ENCODE assay signal across 11 cellular contexts in genomic region chr6:105608711-105609374, GRCh38.
DNase-seq lines count a peak whose midpoint lies in the region; ATAC-seq, FAIRE-seq and TF ChIP-seq lines count a peak whose summit lies in the region.
"Had no signal": no experiment of that assay in that cellular context is flagged by ENCODE, and none has a peak within 500 bp of the region (broad histone marks: within the 10 kb centered on the region; RNA-seq: fewer than 3 reads in every experiment).

No MANE protein-coding gene starts in this region.

- no peaks in the 10 kb centered on the region for H3K9me3 ChIP-seq in astrocyte (ENCODE audit: insufficient read depth, low read depth, low read length)
- H3K9me3 ChIP-seq in upper lobe of left lung: no peaks in the 10 kb centered on the region
- no peaks in the 10 kb centered on the region for H3K9me3 ChIP-seq in BE2C

- H3K27ac Mint-ChIP-seq in astrocyte (ENCODE audit: unreplicated experiment): peak overlapping the region; percentile 100

- H3K36me3 Mint-ChIP-seq in astrocyte (ENCODE audit: low read depth, unreplicated experiment): no peaks in the 10 kb centered on the region

- no peak for ATAC-seq in upper lobe of left lung (ENCODE audit: low FRiP score in 2 of 2)

- FAIRE-seq in astrocyte (lab: Jason Lieb, UNC): peak; percentile 87

- peaks cover 6% of the 10 kb centered on the region for H3K9me3 Mint-ChIP-seq in astrocyte (ENCODE audit: unreplicated experiment)

- H3K36me3 ChIP-seq in astrocyte (ENCODE audit: insufficient read depth, low read length): no peaks in the 10 kb centered on the region
- H3K36me3 ChIP-seq in upper lobe of left lung: no peaks in the 10 kb centered on the region
- no peaks in the 10 kb centered on the region for H3K36me3 ChIP-seq in BE2C

- no peak for TF ChIP-seq CTCF in astrocyte (IDR thresholded peaks at IDR 0.05; ENCODE audit: insufficient read depth, low read depth, low read length)
- TF ChIP-seq CTCF in upper lobe of left lung (IDR thresholded peaks at IDR 0.05): no peak
- TF ChIP-seq CTCF in BE2C (IDR thresholded peaks at IDR 0.05; ENCODE audit: low read depth, low read length): no peak

- H3K9ac ChIP-seq in astrocyte (ENCODE audit: low read length): peak overlapping the region; percentile 78

- no peak for TF ChIP-seq EP300 in upper lobe of left lung (IDR thresholded peaks at IDR 0.05)

- TF ChIP-seq POLR2A in upper lobe of left lung (IDR thresholded peaks at IDR 0.05): no peak

- WGBS in upper lobe of left lung, 2 donors: 76 to 77% methylated on average over 10 of the region's 10 CpGs

- peak overlapping the region; percentile 98 for H3K27ac ChIP-seq in astrocyte (ENCODE audit: low read depth, low read length)
- H3K27ac ChIP-seq in upper lobe of left lung: peak overlapping the region in 3 of 4 donors; percentile 21 to 81 (median 79)
- H3K27ac ChIP-seq: coronary artery had no signal

- DNase-seq in HS-27A (ENCODE audit: low read depth) (peak; percentile 86), astrocyte (ENCODE audit: low read depth) (peak; percentile 99), iris pigment epithelial cell (ENCODE audit: low read depth) (peak; percentile 95), upper lobe of left lung (no peak), DMS79 (lab: John Stamatoyannopoulos, UW) (no peak), DMS153 (lab: John Stamatoyannopoulos, UW) (no peak), BE2C (no peak)
- DNase-seq: activated CD8-positive, alpha-beta memory T cell treated with anti-CD3 and anti-CD28 coated beads, Interleukin-2, amount 50 U/mL, for 48 hours; NCI-H187; stimulated activated CD4-positive, alpha-beta T cell treated with anti-CD3 and anti-CD28 coated beads, Interleukin-15, amount 100 ng/mL, for 24 hours had no signal

- H3K27me3 ChIP-seq in astrocyte (ENCODE audit: insufficient read depth, low read length) (no peaks in the 10 kb centered on the region), upper lobe of left lung (no peaks in the 10 kb centered on the region), BE2C (no peaks in the 10 kb centered on the region)

- H3K27me3 Mint-ChIP-seq in astrocyte (ENCODE audit: low read depth, unreplicated experiment): no peaks in the 10 kb centered on the region

- H3K4me3 Mint-ChIP-seq in astrocyte (ENCODE audit: unreplicated experiment): peak overlapping the region; percentile 0

- H3K79me2 ChIP-seq in astrocyte (ENCODE audit: insufficient read depth, low read length): no peaks in the 10 kb centered on the region

- H3K4me1 Mint-ChIP-seq in astrocyte (ENCODE audit: low read depth, unreplicated experiment): peaks cover 39% of the 10 kb centered on the region

- H4K20me1 ChIP-seq in astrocyte (ENCODE audit: insufficient read depth, low read length): no peaks in the 10 kb centered on the region

- H3K4me1 ChIP-seq in astrocyte (ENCODE audit: insufficient read depth, low read length): peaks cover 21% of the 10 kb centered on the region
- peaks cover 0 to 8% (median 7%) of the 10 kb centered on the region in 4 donors for H3K4me1 ChIP-seq in upper lobe of left lung
- H3K4me1 ChIP-seq in BE2C: no peaks in the 10 kb centered on the region

- peak overlapping the region; percentile 19 for H2AFZ ChIP-seq in astrocyte (ENCODE audit: low read depth, low read length)

- peak overlapping the region; percentile 72 for H3K4me2 ChIP-seq in astrocyte (ENCODE audit: low read length)

- no peak overlapping the region for H3K4me3 ChIP-seq in astrocyte (ENCODE audit: insufficient read depth, low read depth, low read length)
- H3K4me3 ChIP-seq in upper lobe of left lung: no peak overlapping the region
- no peak overlapping the region for H3K4me3 ChIP-seq in BE2C (ENCODE audit: low read depth, low read length)
- H3K4me3 ChIP-seq: coronary artery had no signal

Comparison
In these comparisons a context has a peak if more than half of its experiments do, and no peak if none do; other contexts are left out.
1. DNase-seq: peak in HS-27A (single experiment), astrocyte (single experiment) and iris pigment epithelial cell (single experiment); none in upper lobe of left lung (0 of 2), DMS79 (single experiment), DMS153 (single experiment) and BE2C (single experiment).